Comparison of ENCODE assay signal across 10 cellular contexts in the genomic region with DNA sequence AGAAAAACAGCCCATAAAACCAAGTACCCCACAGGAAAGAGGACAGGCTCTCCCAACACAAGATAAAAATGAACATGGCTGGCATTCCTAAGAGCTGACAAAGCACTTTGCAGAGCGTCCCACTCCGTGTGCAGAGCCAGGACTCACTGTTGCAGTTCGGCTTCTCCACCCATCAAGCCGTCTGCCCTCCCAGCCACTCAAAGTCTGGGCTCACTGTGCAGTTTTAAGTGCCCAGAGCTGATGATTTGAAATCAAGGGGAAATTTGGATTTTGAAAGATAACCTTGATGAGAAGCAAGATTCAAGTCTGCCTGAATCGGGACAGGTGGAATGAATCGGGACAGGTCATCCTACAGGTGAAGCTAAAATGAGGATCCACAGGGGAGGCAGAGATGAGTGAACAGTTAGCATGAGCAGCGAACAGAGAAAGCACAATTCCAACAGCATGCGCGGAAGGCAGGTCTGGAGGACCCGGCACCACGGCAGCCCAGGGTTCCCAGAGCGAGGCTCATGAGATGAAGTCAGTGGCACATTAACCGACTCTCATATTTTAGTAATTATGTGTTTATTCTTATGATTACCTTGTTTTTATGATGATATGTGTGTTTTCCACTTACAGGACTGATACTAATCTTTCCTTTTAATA. TPM values are rescaled to one million over a fixed set of nuclear protein-coding genes. Genes with fewer than 3 reads are reported as not detected.
DNase-seq lines count a peak whose midpoint lies in the region; ATAC-seq and TF ChIP-seq lines count a peak whose summit lies in the region.
"Had no signal": no experiment of that assay in that cellular context is flagged by ENCODE, and none has a peak within 500 bp of the region (broad histone marks: within the 10 kb centered on the region; RNA-seq: fewer than 3 reads in every experiment).

No MANE protein-coding gene starts in this region.

- no peaks in the 10 kb centered on the region for H3K9me2 ChIP-seq in hepatocyte (replicated peaks; ENCODE audit: insufficient read depth)

- intact Hi-C loops in activated T-helper 1 cell treated with anti-CD3 and anti-CD28 coated beads, Interleukin-12 subunit alpha, Interleukin-12 subunit beta, Interleukin-2, Interleukin-4 antibody, amounts not matched to agents 30 ng/mL and 10 ng/mL and 1 ng/mL, durations not matched to agents 14 hours and 24 hours and 36 hours (cut with micrococcal nuclease) = no loop called here
- intact Hi-C loops in upper lobe of right lung (cut with DNase I) = no loop called here

- no peak overlapping the region for H3K4me2 ChIP-seq in hepatocyte

- no peak for DNase-seq in activated naive CD4-positive, alpha-beta T cell (lab: John Stamatoyannopoulos, UW)
- DNase-seq in activated T-helper 1 cell treated with anti-CD3 and anti-CD28 coated beads, Interleukin-12 subunit alpha, Interleukin-12 subunit beta, Interleukin-2, Interleukin-4 antibody, amounts not matched to agents 30 ng/mL and 10 ng/mL and 1 ng/mL, durations not matched to agents 14 hours and 24 hours and 36 hours (ENCODE audit: low spot score) = no peak
- DNase-seq in hepatocyte (ENCODE audit: low spot score) (peak; percentile 61), upper lobe of right lung (no peak), GM13977 (ENCODE audit: low spot score) (no peak)
- no peak for DNase-seq in stimulated activated naive CD4-positive, alpha-beta T cell (lab: John Stamatoyannopoulos, UW)
- DNase-seq: OCI-M1; stimulated activated CD4-positive, alpha-beta T cell treated with anti-CD3 and anti-CD28 coated beads, Interleukin-2, amount 100 ng/mL, for 48 hours had no signal

- no peak overlapping the region for H3K4me3 Mint-ChIP-seq in activated naive CD4-positive, alpha-beta T cell treated with anti-CD3 and anti-CD28 coated beads, Interleukin-2, amount 50 U/mL, for 24 hours
- H3K4me3 Mint-ChIP-seq in activated T-helper 1 cell treated with anti-CD3 and anti-CD28 coated beads, Interleukin-12 subunit alpha, Interleukin-12 subunit beta, Interleukin-2, Interleukin-4 antibody, amounts not matched to agents 30 ng/mL and 10 ng/mL and 1 ng/mL, durations not matched to agents 14 hours and 24 hours and 36 hours = no peak overlapping the region

- H3K27me3 Mint-ChIP-seq in activated naive CD4-positive, alpha-beta T cell treated with anti-CD3 and anti-CD28 coated beads, Interleukin-2, amount 50 U/mL, for 24 hours = no peaks in the 10 kb centered on the region
- no peaks in the 10 kb centered on the region for H3K27me3 Mint-ChIP-seq in activated T-helper 1 cell treated with anti-CD3 and anti-CD28 coated beads, Interleukin-12 subunit alpha, Interleukin-12 subunit beta, Interleukin-2, Interleukin-4 antibody, amounts not matched to agents 30 ng/mL and 10 ng/mL and 1 ng/mL, durations not matched to agents 14 hours and 24 hours and 36 hours (ENCODE audit: insufficient read depth)

- H3K27ac ChIP-seq in hepatocyte (peak overlapping the region; percentile 49), upper lobe of right lung (no peak overlapping the region)

- H3K79me2 ChIP-seq in hepatocyte = no peaks in the 10 kb centered on the region

- H3K27ac Mint-ChIP-seq in activated naive CD4-positive, alpha-beta T cell treated with anti-CD3 and anti-CD28 coated beads, Interleukin-2, amount 50 U/mL, for 24 hours = peak overlapping the region; percentile 91
- H3K27ac Mint-ChIP-seq in activated T-helper 1 cell treated with anti-CD3 and anti-CD28 coated beads, Interleukin-12 subunit alpha, Interleukin-12 subunit beta, Interleukin-2, Interleukin-4 antibody, amounts not matched to agents 30 ng/mL and 10 ng/mL and 1 ng/mL, durations not matched to agents 14 hours and 24 hours and 36 hours = peak overlapping the region; percentile 72

- H3K4me1 Mint-ChIP-seq in activated naive CD4-positive, alpha-beta T cell treated with anti-CD3 and anti-CD28 coated beads, Interleukin-2, amount 50 U/mL, for 24 hours = peaks cover 20% of the 10 kb centered on the region
- peaks cover 25% of the 10 kb centered on the region for H3K4me1 Mint-ChIP-seq in activated T-helper 1 cell treated with anti-CD3 and anti-CD28 coated beads, Interleukin-12 subunit alpha, Interleukin-12 subunit beta, Interleukin-2, Interleukin-4 antibody, amounts not matched to agents 30 ng/mL and 10 ng/mL and 1 ng/mL, durations not matched to agents 14 hours and 24 hours and 36 hours (ENCODE audit: low read depth)

- WGBS in hepatocyte (ENCODE audit: low lambda C conversion rate, missing lambda C conversion rate) = 68% methylated on average over 13 of the region's 13 CpGs

- no peak overlapping the region for H3K4me3 ChIP-seq in hepatocyte
- no peak overlapping the region for H3K4me3 ChIP-seq in upper lobe of right lung

- H4K20me1 ChIP-seq in hepatocyte (ENCODE audit: insufficient read depth, poor library complexity, severe bottlenecking) = no peaks in the 10 kb centered on the region

- peak overlapping the region; percentile 33 for H2AFZ ChIP-seq in hepatocyte

- H3K27me3 ChIP-seq in hepatocyte = no peaks in the 10 kb centered on the region
- no peaks in the 10 kb centered on the region for H3K27me3 ChIP-seq in upper lobe of right lung

- no peaks in the 10 kb centered on the region for H3K9me3 Mint-ChIP-seq in activated naive CD4-positive, alpha-beta T cell treated with anti-CD3 and anti-CD28 coated beads, Interleukin-2, amount 50 U/mL, for 24 hours
- H3K9me3 Mint-ChIP-seq in activated T-helper 1 cell treated with anti-CD3 and anti-CD28 coated beads, Interleukin-12 subunit alpha, Interleukin-12 subunit beta, Interleukin-2, Interleukin-4 antibody, amounts not matched to agents 30 ng/mL and 10 ng/mL and 1 ng/mL, durations not matched to agents 14 hours and 24 hours and 36 hours = no peaks in the 10 kb centered on the region

- peaks cover 3% of the 10 kb centered on the region for H3K36me3 ChIP-seq in hepatocyte (replicated peaks; ENCODE audit: insufficient read depth, low read depth)
- peaks cover 35% of the 10 kb centered on the region for H3K36me3 ChIP-seq in upper lobe of right lung

- H3K36me3 Mint-ChIP-seq in activated naive CD4-positive, alpha-beta T cell treated with anti-CD3 and anti-CD28 coated beads, Interleukin-2, amount 50 U/mL, for 24 hours = peaks cover 21% of the 10 kb centered on the region
- H3K36me3 Mint-ChIP-seq in activated T-helper 1 cell treated with anti-CD3 and anti-CD28 coated beads, Interleukin-12 subunit alpha, Interleukin-12 subunit beta, Interleukin-2, Interleukin-4 antibody, amounts not matched to agents 30 ng/mL and 10 ng/mL and 1 ng/mL, durations not matched to agents 14 hours and 24 hours and 36 hours (ENCODE audit: low read depth) = peaks cover 58% of the 10 kb centered on the region

- peak; percentile 65 for ATAC-seq in upper lobe of right lung
- no peak for ATAC-seq in HG02884 (IDR thresholded peaks at IDR 0.05; ENCODE audit: unreplicated experiment)

- TF ChIP-seq CTCF in hepatocyte (IDR thresholded peaks at IDR 0.05; ENCODE audit: poor library complexity) (no peak), upper lobe of right lung (IDR thresholded peaks at IDR 0.05) (no peak), GM13977 (IDR thresholded peaks at IDR 0.05; ENCODE audit: extremely low read depth, insufficient read depth, missing control alignments) (no peak)

- peaks cover 21% of the 10 kb centered on the region for H3K4me1 ChIP-seq in hepatocyte (ENCODE audit: insufficient read depth)
- H3K4me1 ChIP-seq in upper lobe of right lung = no peaks in the 10 kb centered on the region

- H3K9me3 ChIP-seq in hepatocyte (ENCODE audit: low read depth) (no peaks in the 10 kb centered on the region), upper lobe of right lung (no peaks in the 10 kb centered on the region)

- in situ Hi-C loops in GM13977 (cut with MboI; ENCODE audit: low pct_unique_long_range_greater_than_20kb, low sequenced_read_pairs, unreplicated experiment) = loop anchor here (10.0 kb wide), 1 partner anchor 109 kb away; no protein-coding TSS in a partner anchor

RNA-seq across cellular contexts. Expression of a gene that starts 39.8 kb away (rescaled TPM):
- 4.5 and 5.4 TPM in 2 replicates for total RNA-seq in activated T-helper 1 cell treated with anti-CD3 and anti-CD28 coated beads, Interleukin-12 subunit alpha, Interleukin-12 subunit beta, Interleukin-2, Interleukin-4 antibody, amounts not matched to agents 30 ng/mL and 10 ng/mL and 1 ng/mL, durations not matched to agents 14 hours and 24 hours and 36 hours
- total RNA-seq in hepatocyte = 0.20 and 0.44 TPM in 2 replicates
- polyA plus RNA-seq in hepatocyte = 0.42 TPM in 1 of 2 replicates, not detected in the other
- total RNA-seq in upper lobe of right lung = 6.3 TPM
